8 cellular contexts compared by ENCODE assay signal in the genomic region with DNA sequence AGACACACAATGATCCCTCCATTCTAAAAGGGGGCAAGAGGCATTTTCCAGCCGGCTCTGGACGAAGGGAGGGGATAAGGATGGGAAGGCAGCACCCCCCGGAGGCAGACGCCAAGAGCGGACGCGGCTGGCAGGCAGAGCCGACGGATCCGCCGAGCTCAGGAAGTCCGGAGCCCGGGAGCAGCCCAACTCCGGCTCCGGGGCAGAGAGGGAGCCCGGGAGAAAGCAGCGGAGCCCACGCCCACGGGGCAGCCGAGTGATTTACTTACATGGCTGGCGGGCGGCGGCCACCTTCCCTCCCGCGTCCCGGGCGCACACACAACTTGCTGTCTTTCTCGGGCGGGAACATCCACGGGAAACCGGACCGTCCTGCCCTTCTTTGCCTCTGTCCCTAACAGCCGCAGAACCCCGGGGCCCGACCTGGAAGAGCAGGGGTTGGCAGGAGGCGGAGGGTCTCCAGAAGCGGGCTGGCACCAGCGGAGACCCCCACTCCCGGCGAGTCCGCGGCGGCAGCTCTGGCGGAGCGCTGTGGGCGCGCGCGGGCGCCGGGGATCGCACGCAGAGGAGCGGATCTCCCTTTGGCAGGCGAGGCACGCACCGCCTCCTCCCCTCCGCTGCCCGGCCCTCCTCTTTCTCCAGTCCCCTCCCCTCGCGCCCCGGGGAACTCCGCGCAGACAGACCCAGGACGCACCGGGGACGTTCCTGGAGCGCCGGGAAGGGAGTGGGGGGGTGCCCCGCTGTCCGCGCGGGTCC. TPM values are rescaled to one million over a fixed set of nuclear protein-coding genes. Genes with fewer than 3 reads are reported as not detected.
DNase-seq lines count a peak whose midpoint lies in the region; ATAC-seq and TF ChIP-seq lines count a peak whose summit lies in the region.

A gene (minus strand): TSS at position 580 of the 753 bp plus-strand sequence.

- TF ChIP-seq CTCF in endothelial cell (IDR thresholded peaks at IDR 0.05; ENCODE audit: unreplicated experiment), result no peak

- H3K56ac ChIP-seq in mesendoderm (ENCODE audit: low read length), result peak within 1 kb of the TSS; percentile 84

- H3K36me3 Mint-ChIP-seq in endothelial cell (ENCODE audit: low read depth, unreplicated experiment), result no peaks in the 10 kb centered on the region

- H3K4me2 ChIP-seq in mesendoderm (ENCODE audit: low read length), result peak within 1 kb of the TSS; percentile 83

- H3K27me3 Mint-ChIP-seq in endothelial cell (ENCODE audit: unreplicated experiment), result peaks cover 7% of the 10 kb centered on the region

- H2BK15ac ChIP-seq in mesendoderm (replicated peaks; ENCODE audit: low read depth), result peak within 1 kb of the TSS; percentile 66

- H4K8ac ChIP-seq in mesendoderm (ENCODE audit: low read depth, low read length), result no peak within 1 kb of the TSS

- H4K5ac ChIP-seq in mesendoderm (ENCODE audit: low read length), result no peak within 1 kb of the TSS

- H3K9me3 Mint-ChIP-seq in endothelial cell (ENCODE audit: unreplicated experiment), result no peaks in the 10 kb centered on the region

- no peaks in the 10 kb centered on the region for H3K79me2 ChIP-seq in mesendoderm (ENCODE audit: control insufficient read depth, insufficient read depth, low read length)

- peak; percentile 93 for ATAC-seq in GM19025 (IDR thresholded peaks at IDR 0.05; ENCODE audit: low read depth, unreplicated experiment)
- ATAC-seq in HG03175 (IDR thresholded peaks at IDR 0.05; ENCODE audit: unreplicated experiment), result peak; percentile 86

- peak within 1 kb of the TSS; percentile 86 for H3K27ac Mint-ChIP-seq in endothelial cell (ENCODE audit: unreplicated experiment)

- H3K27ac ChIP-seq in mesendoderm (ENCODE audit: low read depth, low read length), result peak within 1 kb of the TSS; percentile 59

- peak within 1 kb of the TSS; percentile 71 for H3K4ac ChIP-seq in mesendoderm (ENCODE audit: low read depth, low read length)

- H3K27me3 ChIP-seq in mesendoderm (ENCODE audit: insufficient read depth, low read length, poor library complexity), result no peaks in the 10 kb centered on the region

- H3K23ac ChIP-seq in mesendoderm (ENCODE audit: low read length), result peak within 1 kb of the TSS; percentile 10

- WGBS in mesendoderm (ENCODE audit: extremely low coverage, insufficient coverage, low lambda C conversion rate), result no CpG with 5 or more reads among the region's 73 CpGs

- H3K79me1 ChIP-seq in mesendoderm (ENCODE audit: low read length), result no peaks in the 10 kb centered on the region

- H3K4me1 ChIP-seq in mesendoderm (ENCODE audit: control insufficient read depth, low read depth, low read length), result no peaks in the 10 kb centered on the region

- peak within 1 kb of the TSS; percentile 89 for H2BK120ac ChIP-seq in mesendoderm (ENCODE audit: low read depth, low read length)

- peak within 1 kb of the TSS; percentile 98 for H3K4me3 Mint-ChIP-seq in endothelial cell (ENCODE audit: unreplicated experiment)

- H3K4me1 Mint-ChIP-seq in endothelial cell (ENCODE audit: unreplicated experiment), result peaks cover 43% of the 10 kb centered on the region

- no peaks in the 10 kb centered on the region for H3K36me3 ChIP-seq in mesendoderm (ENCODE audit: control insufficient read depth, insufficient read depth, low read length)

- peak within 1 kb of the TSS; percentile 78 for H3K9ac ChIP-seq in mesendoderm (ENCODE audit: low read length)

- peak within 1 kb of the TSS; percentile 56 for H3K4me3 ChIP-seq in mesendoderm (ENCODE audit: low read length)

- H2AK5ac ChIP-seq in mesendoderm (ENCODE audit: low read length), result no peak within 1 kb of the TSS

- DNase-seq in AG08395 (ENCODE audit: low spot score) (peak; percentile 91), NCI-H748 treated with DMSO at 0.1 percent for 48 hours (lab: John Stamatoyannopoulos, UW) (peak; percentile 73), endothelial cell (ENCODE audit: low spot score) (peak; percentile 80), mesendoderm (peak; percentile 90)
- DNase-seq in activated CD8-positive, alpha-beta memory T cell treated with anti-CD3 and anti-CD28 coated beads for 48 hours (ENCODE audit: low read depth in 2 of 3, low spot score in 2 of 3), result peak; percentile 40 to 44 (median 41)
- peak; percentile 43 for DNase-seq in stimulated activated CD8-positive, alpha-beta memory T cell treated with anti-CD3 and anti-CD28 coated beads, Interleukin-15, amount 100 ng/mL, for 24 hours (ENCODE audit: low read depth)

- peak within 1 kb of the TSS; percentile 99 for H3K18ac ChIP-seq in mesendoderm (ENCODE audit: low read length)

- peak within 1 kb of the TSS; percentile 50 for H2BK5ac ChIP-seq in mesendoderm (ENCODE audit: low read length)

RNA-seq across cellular contexts. Expression of the gene that starts here (rescaled TPM):
- total RNA-seq in endothelial cell (ENCODE audit: unreplicated experiment), result 38.5 TPM
- 4.3 TPM for polyA plus RNA-seq in mesendoderm (2013, experiment 1 of 2)
- 4.4 TPM for polyA plus RNA-seq in mesendoderm (2013, experiment 2 of 2)

Comparison
In these comparisons a context has a peak if more than half of its experiments do, and no peak if none do; other contexts are left out.
1. Peak in every context shown above with its lines: DNase-seq, ATAC-seq, H3K4me3 ChIP-seq and H3K27ac ChIP-seq.
2. DNase-seq: peak in every context shown above with its lines; median percentile 91 in AG08395; 90 in mesendoderm; 80 in endothelial cell; 73 in NCI-H748 treated with DMSO at 0.1 percent for 48 hours; 43 in stimulated activated CD8-positive, alpha-beta memory T cell treated with anti-CD3 and anti-CD28 coated beads, Interleukin-15, amount 100 ng/mL, for 24 hours; 41 in activated CD8-positive, alpha-beta memory T cell treated with anti-CD3 and anti-CD28 coated beads for 48 hours.